ENCODE assay signal across 16 cellular contexts in the genomic region with DNA sequence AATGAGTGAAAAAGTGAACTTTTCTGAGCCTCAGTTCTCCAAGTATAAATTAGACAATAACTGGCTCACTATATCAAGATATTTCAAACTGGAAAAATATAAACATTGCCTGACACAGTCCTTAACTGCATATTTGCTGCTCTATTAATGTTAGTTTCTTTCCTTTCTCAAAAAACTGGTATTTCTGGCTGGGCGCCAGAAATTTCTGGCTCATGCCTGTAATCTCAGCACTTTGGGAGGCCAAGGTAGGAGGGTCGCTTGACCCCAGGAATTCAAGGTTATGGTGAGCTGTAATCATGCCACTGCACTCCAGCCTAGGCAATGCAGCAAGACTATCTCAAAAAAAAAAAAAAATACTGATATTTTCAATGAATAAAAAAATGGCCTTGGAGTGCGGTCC.
A peak's percentile ranks its signal among the peaks of the same experiment; 100 is the strongest.
DNase-seq lines count a peak whose midpoint lies in the region; ATAC-seq and TF ChIP-seq lines count a peak whose summit lies in the region.
"Had no signal": no experiment of that assay in that cellular context is flagged by ENCODE, and none has a peak within 500 bp of the region (broad histone marks: within the 10 kb centered on the region; RNA-seq: fewer than 3 reads in every experiment).

No MANE protein-coding gene starts in this region.

- H3K4me1 ChIP-seq in stomach: no peaks in the 10 kb centered on the region
- H3K4me1 ChIP-seq: A549, BE2C had no signal

- WGBS in stomach, 5 donors: 65 to 74% (median 71%) methylated on average over 3 of the region's 3 CpGs

- no peak overlapping the region for H3K27ac ChIP-seq in stomach
- H3K27ac ChIP-seq: A549, C4-2B, GM23248, HL-60 had no signal

- no peak for TF ChIP-seq EP300 in Ishikawa (IDR thresholded peaks at IDR 0.05; ENCODE audit: borderline replicate concordance)
- no peak for TF ChIP-seq EP300 in stomach (IDR thresholded peaks at IDR 0.05)

- peaks cover 6 to 9% of the 10 kb centered on the region in 2 donors for H3K27me3 Mint-ChIP-seq in effector memory CD8-positive, alpha-beta T cell
- H3K27me3 Mint-ChIP-seq: CD4-positive, alpha-beta memory T cell had no signal

- no peak overlapping the region for H3K27ac Mint-ChIP-seq in effector memory CD8-positive, alpha-beta T cell
- H3K27ac Mint-ChIP-seq: CD4-positive, alpha-beta memory T cell had no signal

- H3K36me3 Mint-ChIP-seq in effector memory CD8-positive, alpha-beta T cell (ENCODE audit: insufficient read depth): no peaks in the 10 kb centered on the region
- H3K36me3 Mint-ChIP-seq: CD4-positive, alpha-beta memory T cell had no signal

- no peaks in the 10 kb centered on the region for H3K4me1 Mint-ChIP-seq in effector memory CD8-positive, alpha-beta T cell (ENCODE audit: low read depth in 2 of 2)
- H3K4me1 Mint-ChIP-seq: CD4-positive, alpha-beta memory T cell had no signal

- H3K9me3 Mint-ChIP-seq in effector memory CD8-positive, alpha-beta T cell: no peaks in the 10 kb centered on the region

- TF ChIP-seq RAD21 in Ishikawa (IDR thresholded peaks at IDR 0.05; ENCODE audit: low read depth): no peak

- H3K4me3 ChIP-seq in choroid plexus epithelial cell (ENCODE audit: low read depth, low read length): no peak overlapping the region
- H3K4me3 ChIP-seq in stomach: no peak overlapping the region
- H3K4me3 ChIP-seq: A549, GM23248 had no signal

- H3K36me3 ChIP-seq in stomach: no peaks in the 10 kb centered on the region
- H3K36me3 ChIP-seq: BE2C had no signal

- intact Hi-C loops in stomach (cut with DNase I; ENCODE audit: low total_unique reads): no loop called here

- TF ChIP-seq CTCF in choroid plexus epithelial cell (conservative IDR thresholded peaks at IDR 0.05; ENCODE audit: low read depth, low read length) (no peak), stomach (IDR thresholded peaks at IDR 0.05) (no peak)

- H3K4me3 Mint-ChIP-seq in effector memory CD8-positive, alpha-beta T cell: no peak overlapping the region
- H3K4me3 Mint-ChIP-seq: CD4-positive, alpha-beta memory T cell had no signal

- no peaks in the 10 kb centered on the region for H3K27me3 ChIP-seq in stomach
- H3K27me3 ChIP-seq: BE2C had no signal

- DNase-seq in NCI-H2227 (lab: John Stamatoyannopoulos, UW; ENCODE audit: unreplicated experiment) (peak; percentile 80), choroid plexus epithelial cell (ENCODE audit: low read depth) (peak; percentile 13), stomach (peak; percentile 26), NCI-H2029 treated with DMSO at 0.1 percent for 48 hours (lab: John Stamatoyannopoulos, UW) (no peak), NCI-H1092 treated with DMSO at 0.1 percent for 48 hours (lab: John Stamatoyannopoulos, UW) (no peak)
- no peak for DNase-seq in effector memory CD8-positive, alpha-beta T cell
- DNase-seq: BE2C; CD4-positive, alpha-beta memory T cell; DND-41; GF-D8; GM23248 had no signal

- no peak for TF ChIP-seq POLR2A in stomach (IDR thresholded peaks at IDR 0.05)

- no peak for ATAC-seq in effector memory CD8-positive, alpha-beta T cell (replicated peaks)
- ATAC-seq: A549, HCT116 had no signal

- no peaks in the 10 kb centered on the region for H3K9me3 ChIP-seq in stomach
- H3K9me3 ChIP-seq: A549, BE2C had no signal

TF ChIP-seq in Ishikawa, 13 proteins besides CTCF, POLR2A, EP300 and RAD21:
- TF ChIP-seq CEBPB (IDR thresholded peaks at IDR 0.05) (no peak), MAX (IDR thresholded peaks at IDR 0.05) (no peak), NFIC (IDR thresholded peaks at IDR 0.05) (peak; percentile 49), YY1 (IDR thresholded peaks at IDR 0.05; ENCODE audit: low read depth) (no peak), FOXM1 (IDR thresholded peaks at IDR 0.05; ENCODE audit: borderline replicate concordance, low read depth) (no peak)

Comparison
In these comparisons a context has a peak if more than half of its experiments do, and no peak if none do; other contexts are left out.
1. DNase-seq: peak in NCI-H2227 (single experiment), choroid plexus epithelial cell (single experiment) and stomach (single experiment); none in effector memory CD8-positive, alpha-beta T cell (0 of 3), NCI-H2029 treated with DMSO at 0.1 percent for 48 hours (single experiment) and NCI-H1092 treated with DMSO at 0.1 percent for 48 hours (single experiment).